1 cellular context compared by ENCODE assay signal in the genomic region with DNA sequence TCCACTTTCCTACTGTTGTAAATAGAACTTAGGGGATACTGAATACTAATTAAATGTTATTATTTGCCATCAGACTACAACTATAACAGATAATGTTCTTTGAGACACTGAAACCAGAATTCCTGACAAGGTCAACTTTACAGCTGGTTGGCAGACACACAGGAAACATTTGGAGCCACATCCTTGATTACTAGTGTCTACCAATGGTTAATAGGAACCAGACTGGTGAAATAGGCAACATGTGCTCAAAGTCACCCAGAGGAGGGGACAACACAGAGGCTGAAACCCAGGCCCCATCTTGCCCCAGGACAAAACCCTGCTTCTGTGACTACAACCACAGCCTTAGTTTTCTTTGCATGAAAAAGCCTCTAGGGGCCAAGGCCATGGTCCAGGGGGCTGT.
TF ChIP-seq lines count a peak whose summit lies in the region.

No MANE protein-coding gene starts in this region.

TF ChIP-seq in A549, 52 proteins besides CTCF, POLR2A, EP300 and RAD21 (continued from another document):
- TF ChIP-seq REST (IDR thresholded peaks at IDR 0.05) (no peak), ZFP36 (IDR thresholded peaks at IDR 0.05; ENCODE audit: borderline replicate concordance, partially characterized antibody) (no peak), RFX5 (IDR thresholded peaks at IDR 0.05) (no peak)
